Comparison of ENCODE assay signal across 8 cellular contexts in the genomic region with DNA sequence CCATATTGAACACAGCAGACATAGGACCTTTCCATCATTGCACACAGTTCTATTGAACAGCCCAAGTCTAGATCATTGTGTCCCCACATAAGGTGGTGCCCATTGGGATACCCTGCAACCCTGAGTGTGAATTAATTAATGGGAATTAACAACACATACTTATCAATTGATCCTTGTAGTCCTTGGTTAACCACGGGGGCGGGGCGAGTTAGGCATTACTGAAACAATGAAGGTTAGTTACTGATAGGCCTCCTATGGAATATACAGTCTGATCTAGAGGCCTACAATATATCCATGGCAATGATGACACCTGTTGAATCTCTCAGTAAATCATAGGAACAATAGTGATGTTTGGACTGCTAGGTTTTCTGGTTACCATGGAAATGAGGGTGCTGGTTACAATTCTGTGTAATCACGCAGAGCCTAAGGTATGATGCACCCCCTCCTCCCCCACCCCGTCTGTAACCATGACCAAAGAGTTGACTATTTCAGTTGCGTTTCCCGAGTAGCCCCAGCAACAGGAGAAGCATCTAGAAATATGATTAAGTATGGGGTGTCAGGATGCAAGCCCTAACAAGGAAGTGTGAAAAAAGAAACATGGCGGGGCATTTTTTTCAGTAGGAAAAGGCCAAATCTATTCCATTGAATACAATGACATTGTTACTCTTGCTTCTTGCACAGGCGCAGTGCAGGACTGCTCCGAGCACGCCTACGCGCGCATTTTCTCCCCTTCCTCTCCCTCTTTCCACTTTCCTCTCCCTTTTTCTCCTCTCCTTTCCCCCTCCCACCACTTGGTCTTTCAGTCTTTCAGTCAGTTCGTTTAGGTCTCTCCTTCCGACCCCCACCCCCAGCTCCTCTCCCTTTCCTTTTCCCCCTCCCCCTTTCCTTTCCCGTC. TPM values are rescaled to one million over a fixed set of nuclear protein-coding genes. Genes with fewer than 3 reads are reported as not detected.
DNase-seq lines count a peak whose midpoint lies in the region; ATAC-seq, FAIRE-seq and TF ChIP-seq lines count a peak whose summit lies in the region.

No MANE protein-coding gene starts in this region.

- H3K79me2 ChIP-seq in K562 (ENCODE audit: control insufficient read depth, insufficient read depth, low read length), result peaks cover 44% of the 10 kb centered on the region

- in situ Hi-C loops in K562 (cut with MboI), result no loop called here

- DNase-seq in activated effector memory CD4-positive, alpha-beta T cell treated with anti-CD3 and anti-CD28 coated beads, Interleukin-2, amount 50 U/mL, for 16 hours, result peak; percentile 78
- no peak for DNase-seq in activated effector memory CD4-positive, alpha-beta T cell treated with Interleukin-2 at 50 U/mL for 16 hours
- DNase-seq in RWPE2 (ENCODE audit: low spot score), result no peak
- peak in 1 of 4 experiments; percentile 37 for DNase-seq in K562 (ENCODE audit: extremely low read depth in 1 of 4, low spot score in 3 of 4)
- DNase-seq in kidney tubule cell (ENCODE audit: low spot score), result peak; percentile 73
- peak in 2 of 3 experiments; percentile 5 to 30 for DNase-seq in stimulated activated CD4-positive, alpha-beta T cell treated with anti-CD3 and anti-CD28 coated beads, TNF-alpha, amount 100 ng/mL, for 4 hours (ENCODE audit: low read depth in 3 of 3)
- DNase-seq in cerebellar cortex (ENCODE audit: low spot score), result no peak

- CTCF ChIA-PET in K562 (lab: Yijun Ruan, JAX; ENCODE audit: low intra/inter-chr PET ratio), result no interaction called here

- intact Hi-C loops in K562 (cut with micrococcal nuclease), result loop anchor here (1.0 to 5.0 kb wide), 3 partner anchors 28 to 85 kb away; partner anchors contain the start of genes TAF1 and ZMYM3

- TF ChIP-seq RAD21 in K562 (CRISPR knock-in tag; conservative IDR thresholded peaks at IDR 0.05 in 1 of 2, IDR thresholded peaks at IDR 0.05 in 1 of 2), result no peak

- WGBS in K562 (ENCODE audit: insufficient coverage, low coverage, missing lambda C conversion rate), result 26% methylated on average over 11 of the region's 17 CpGs

- POLR2A ChIA-PET in K562 (lab: Yijun Ruan, JAX), result interaction anchor here (0.7 to 1.7 kb wide), 9 partner anchors 10 to 164 kb away, joined by 3 to 12 read pairs (median 5); partner anchors contain the start of genes GJB1, MED12 and TAF1

- no peak for TF ChIP-seq POLR2A in K562 (conservative IDR thresholded peaks at IDR 0.05)

- H3K36me3 ChIP-seq in RWPE2 (ENCODE audit: low read depth) (peaks cover 33% of the 10 kb centered on the region), K562 (ENCODE audit: control insufficient read depth, insufficient read depth, low read length) (peaks cover 26% of the 10 kb centered on the region)

- no peak; the same call in 1 of the 2 replicates for TF ChIP-seq EP300 in K562 (IDR thresholded peaks at IDR 0.05; ENCODE audit: low read length)

- H3K4me3 ChIP-seq in RWPE2 (ENCODE audit: severe bottlenecking) (peak overlapping the region; percentile 48), K562 (peak overlapping the region; percentile 80)

- no peak for TF ChIP-seq CTCF in RWPE2 (IDR thresholded peaks at IDR 0.05; ENCODE audit: poor library complexity, severe bottlenecking)
- TF ChIP-seq CTCF in K562 (IDR thresholded peaks at IDR 0.05 in 2 of 3, conservative IDR thresholded peaks at IDR 0.05 in 1 of 3; ENCODE audit: insufficient read depth in 2 of 3, low read depth in 1 of 3, low read length in 3 of 3), result no peak

- H3K9me3 ChIP-seq in RWPE2 (ENCODE audit: severe bottlenecking) (no peaks in the 10 kb centered on the region), K562 (replicated peaks; ENCODE audit: control insufficient read depth, insufficient read depth, low read depth, low read length) (no peaks in the 10 kb centered on the region; the same call in 1 of the 2 replicates)

- H3K27ac ChIP-seq in RWPE2 (ENCODE audit: poor library complexity, severe bottlenecking) (peak overlapping the region; percentile 70), K562 (ENCODE audit: extremely low read depth, low read depth, low read length) (peak overlapping the region; percentile 98)

- H3K4me1 ChIP-seq in RWPE2 (ENCODE audit: insufficient read depth, poor library complexity, severe bottlenecking) (peaks cover 5% of the 10 kb centered on the region), K562 (replicated peaks in 1 of 2; ENCODE audit: control insufficient read depth in 2 of 2, insufficient read depth in 2 of 2, low read length in 2 of 2) (peaks cover 3 to 7% of the 10 kb centered on the region in 2 experiments; a peak in 4 of 5 replicates)

- H3K9ac ChIP-seq in K562 (ENCODE audit: insufficient read depth in 1 of 2, low read depth in 2 of 2, low read length in 2 of 2), result peak overlapping the region; percentile 92 to 99

- H4K20me1 ChIP-seq in K562 (replicated peaks; ENCODE audit: control insufficient read depth, insufficient read depth, low read length), result peaks cover 19% of the 10 kb centered on the region; the same call in 1 of the 2 replicates

- H3K4me2 ChIP-seq in K562 (ENCODE audit: insufficient read depth, low read length), result peak overlapping the region; percentile 85

- H3K27me3 ChIP-seq in RWPE2 (ENCODE audit: insufficient read depth, poor library complexity, severe bottlenecking) (no peaks in the 10 kb centered on the region), K562 (ENCODE audit: control insufficient read depth in 2 of 2, insufficient read depth in 2 of 2, low read length in 2 of 2) (no peaks in the 10 kb centered on the region)

- peak overlapping the region; percentile 98 for H2AFZ ChIP-seq in K562 (ENCODE audit: low read depth, low read length)

- peak; percentile 15 for ATAC-seq in HG03060 (IDR thresholded peaks at IDR 0.05; ENCODE audit: low read depth, unreplicated experiment)
- peak; percentile 62 for ATAC-seq in RWPE2 (ENCODE audit: low read depth)
- peak; percentile 64 for ATAC-seq in K562

- no peaks in the 10 kb centered on the region for H3K9me1 ChIP-seq in K562 (ENCODE audit: control insufficient read depth, insufficient read depth, low read length)

- no TSS peak for BruUV-seq in K562 (replicated peaks; lab: Mats Ljungman, UMichigan)

- no peak for FAIRE-seq in K562 (lab: Jason Lieb, UNC)

RNA-seq across cellular contexts. Expression of gene NONO, which starts 0.7 kb away (rescaled TPM):
- 492 and 515 TPM in 2 replicates for total RNA-seq in K562 (2011; cell fraction: chromatin; rRNA removed; ENCODE audit: low replicate concordance)
- total RNA-seq in K562 (2011; cell fraction: nucleolus; rRNA removed), result 215 and 243 TPM in 2 replicates
- 384 and 647 TPM in 2 replicates for total RNA-seq in K562 (2011; cell fraction: nucleoplasm; rRNA removed)
- 391 and 416 TPM in 2 replicates for total RNA-seq in K562 (2014; rRNA removed)
- total RNA-seq in K562 (2014; rRNA removed; fragmentation: Illumina TruSeq; extraction: Trizol), result 451 and 452 TPM in 2 replicates
- total RNA-seq in K562 (2015; rRNA removed; fragmentation: Illumina TruSeq; extraction: Trizol), result 483 and 534 TPM in 2 replicates
- total RNA-seq in K562 (2021), result 415 and 475 TPM in 2 replicates
- polyA plus RNA-seq in K562 (2011; rRNA removed), result 499 and 555 TPM in 2 replicates
- 504 and 579 TPM in 2 replicates for polyA plus RNA-seq in K562 (2011; cell fraction: cytosol; rRNA removed)
- polyA plus RNA-seq in K562 (2011; cell fraction: nucleus; rRNA removed), result 784 and 825 TPM in 2 replicates
- polyA plus RNA-seq in K562 (2012), result 358 and 601 TPM in 2 replicates
- polyA plus RNA-seq in K562 (2014; fragmentation: Illumina TruSeq; extraction: Trizol), result 626 and 651 TPM in 2 replicates
- polyA plus RNA-seq in K562 (2014; fragmentation: Nextera tagmentation; extraction: Ambion mirVana), result 100 to 1,000 TPM; 353 to 392 TPM
- 333 and 355 TPM in 2 replicates for polyA plus RNA-seq in K562 (2014; rRNA removed)
- 294 and 395 TPM in 2 replicates for polyA minus RNA-seq in K562 (2011; rRNA and poly(A)+ RNA removed)
- polyA minus RNA-seq in K562 (2011; cell fraction: cytosol; rRNA and poly(A)+ RNA removed), result 204 and 242 TPM in 2 replicates
- 62.5 and 119 TPM in 2 replicates for polyA minus RNA-seq in K562 (2011; cell fraction: nucleus; rRNA and poly(A)+ RNA removed)

RNA-seq across cellular contexts. Expression of gene ITGB1BP2, which starts 18.8 kb away (rescaled TPM):
- 37.4 and 39.2 TPM in 2 replicates for total RNA-seq in K562 (2011; cell fraction: chromatin; rRNA removed; ENCODE audit: low replicate concordance)
- total RNA-seq in K562 (2011; cell fraction: nucleolus; rRNA removed), result 12.5 and 12.8 TPM in 2 replicates
- total RNA-seq in K562 (2011; cell fraction: nucleoplasm; rRNA removed), result 27.9 and 36.9 TPM in 2 replicates
- total RNA-seq in K562 (2014; rRNA removed) (0.98 and 4.0 TPM in 2 replicates), K562 (2014; rRNA removed; fragmentation: Illumina TruSeq; extraction: Trizol) (1.4 and 1.9 TPM in 2 replicates), K562 (2015; rRNA removed; fragmentation: Illumina TruSeq; extraction: Trizol) (1.9 and 2.0 TPM in 2 replicates), K562 (2021) (1.8 and 2.6 TPM in 2 replicates)
- polyA plus RNA-seq in K562 (2011; rRNA removed) (2.6 TPM in 2 replicates), K562 (2014; fragmentation: Illumina TruSeq; extraction: Trizol) (1.1 and 1.6 TPM in 2 replicates), K562 (2014; fragmentation: Nextera tagmentation; extraction: Ambion mirVana) (1 to 10 TPM; 1.6 to 1.9 TPM), K562 (2014; rRNA removed) (2.1 and 4.0 TPM in 2 replicates)
- 1.4 and 2.1 TPM in 2 replicates for polyA plus RNA-seq in K562 (2011; cell fraction: cytosol; rRNA removed)
- polyA plus RNA-seq in K562 (2011; cell fraction: nucleus; rRNA removed), result 11.1 and 17.6 TPM in 2 replicates
- 2.4 and 2.5 TPM in 2 replicates for polyA plus RNA-seq in K562 (2012)
- 6.0 and 6.5 TPM in 2 replicates for polyA minus RNA-seq in K562 (2011; rRNA and poly(A)+ RNA removed)
- 0.86 TPM in 1 of 2 replicates, not detected in the other for polyA minus RNA-seq in K562 (2011; cell fraction: cytosol; rRNA and poly(A)+ RNA removed)
- 3.9 and 6.7 TPM in 2 replicates for polyA minus RNA-seq in K562 (2011; cell fraction: nucleus; rRNA and poly(A)+ RNA removed)

RNA-seq across cellular contexts. Expression of gene ZMYM3, which starts 28.8 kb away (rescaled TPM):
- 70.2 and 125 TPM in 2 replicates for total RNA-seq in K562 (2011; cell fraction: chromatin; rRNA removed; ENCODE audit: low replicate concordance)
- 63.9 and 65.7 TPM in 2 replicates for total RNA-seq in K562 (2011; cell fraction: nucleolus; rRNA removed)
- 43.7 and 52.0 TPM in 2 replicates for total RNA-seq in K562 (2011; cell fraction: nucleoplasm; rRNA removed)
- 14.9 and 18.7 TPM in 2 replicates for total RNA-seq in K562 (2014; rRNA removed)
- total RNA-seq in K562 (2014; rRNA removed; fragmentation: Illumina TruSeq; extraction: Trizol), result 12.3 and 14.3 TPM in 2 replicates
- 17.7 and 20.0 TPM in 2 replicates for total RNA-seq in K562 (2015; rRNA removed; fragmentation: Illumina TruSeq; extraction: Trizol)
- total RNA-seq in K562 (2021), result 34.6 and 36.3 TPM in 2 replicates
- polyA plus RNA-seq in K562 (2011; rRNA removed), result 16.8 and 27.4 TPM in 2 replicates
- 22.4 and 23.0 TPM in 2 replicates for polyA plus RNA-seq in K562 (2011; cell fraction: cytosol; rRNA removed)
- 124 and 127 TPM in 2 replicates for polyA plus RNA-seq in K562 (2011; cell fraction: nucleus; rRNA removed)
- 26.5 and 26.7 TPM in 2 replicates for polyA plus RNA-seq in K562 (2012)
- 29.2 and 34.4 TPM in 2 replicates for polyA plus RNA-seq in K562 (2014; fragmentation: Illumina TruSeq; extraction: Trizol)
- polyA plus RNA-seq in K562 (2014; fragmentation: Nextera tagmentation; extraction: Ambion mirVana), result 1 to 10 TPM; 4.3 to 5.1 TPM
- polyA plus RNA-seq in K562 (2014; rRNA removed), result 21.1 and 23.6 TPM in 2 replicates
- 23.6 and 25.0 TPM in 2 replicates for polyA minus RNA-seq in K562 (2011; rRNA and poly(A)+ RNA removed)
- polyA minus RNA-seq in K562 (2011; cell fraction: cytosol; rRNA and poly(A)+ RNA removed), result 32.7 and 34.5 TPM in 2 replicates
- polyA minus RNA-seq in K562 (2011; cell fraction: nucleus; rRNA and poly(A)+ RNA removed), result 21.3 and 38.7 TPM in 2 replicates

RNA-seq across cellular contexts. Expression of gene GJB1, which starts 59.7 kb away (rescaled TPM):
- not detected in 2 replicates for total RNA-seq in K562 (2011; cell fraction: chromatin; rRNA removed; ENCODE audit: low replicate concordance)
- not detected in 2 replicates for total RNA-seq in K562 (2011; cell fraction: nucleolus; rRNA removed)
- not detected in 2 replicates for total RNA-seq in K562 (2011; cell fraction: nucleoplasm; rRNA removed)
- not detected in 2 replicates for total RNA-seq in K562 (2014; rRNA removed)
- total RNA-seq in K562 (2014; rRNA removed; fragmentation: Illumina TruSeq; extraction: Trizol), result not detected in 2 replicates
- not detected in 2 replicates for total RNA-seq in K562 (2015; rRNA removed; fragmentation: Illumina TruSeq; extraction: Trizol)
- 0.11 TPM in 1 of 2 replicates, not detected in the other for total RNA-seq in K562 (2021)
- not detected in 2 replicates for polyA plus RNA-seq in K562 (2011; rRNA removed)
- not detected in 2 replicates for polyA plus RNA-seq in K562 (2011; cell fraction: cytosol; rRNA removed)
- not detected in 2 replicates for polyA plus RNA-seq in K562 (2011; cell fraction: nucleus; rRNA removed)
- not detected in 2 replicates for polyA plus RNA-seq in K562 (2012)
- polyA plus RNA-seq in K562 (2014; fragmentation: Illumina TruSeq; extraction: Trizol), result not detected in 2 replicates
- not detected for polyA plus RNA-seq in K562 (2014; fragmentation: Nextera tagmentation; extraction: Ambion mirVana)
- not detected in 2 replicates for polyA plus RNA-seq in K562 (2014; rRNA removed)
- polyA minus RNA-seq in K562 (2011; rRNA and poly(A)+ RNA removed), result not detected in 2 replicates
- not detected in 2 replicates for polyA minus RNA-seq in K562 (2011; cell fraction: cytosol; rRNA and poly(A)+ RNA removed)
- not detected in 2 replicates for polyA minus RNA-seq in K562 (2011; cell fraction: nucleus; rRNA and poly(A)+ RNA removed)

Comparison
In these comparisons a context has a peak if more than half of its experiments do, and no peak if none do; other contexts are left out.
1. DNase-seq: peak in activated effector memory CD4-positive, alpha-beta T cell treated with anti-CD3 and anti-CD28 coated beads, Interleukin-2, amount 50 U/mL, for 16 hours (single experiment), kidney tubule cell (single experiment) and stimulated activated CD4-positive, alpha-beta T cell treated with anti-CD3 and anti-CD28 coated beads, TNF-alpha, amount 100 ng/mL, for 4 hours (2 of 3); none in activated effector memory CD4-positive, alpha-beta T cell treated with Interleukin-2 at 50 U/mL for 16 hours (single experiment), RWPE2 (single experiment) and cerebellar cortex (single experiment).
2. Peak in every context shown above with its lines, with median percentiles within 50 percentile points of each other: ATAC-seq.